8 cellular contexts compared by ENCODE assay signal in genomic region chr13:28493740-28494536, GRCh38. TPM values are rescaled to one million over a fixed set of nuclear protein-coding genes. Genes with fewer than 3 reads are reported as not detected.
A peak's percentile ranks its signal among the peaks of the same experiment; 100 is the strongest.
DNase-seq lines count a peak whose midpoint lies in the region; ATAC-seq and TF ChIP-seq lines count a peak whose summit lies in the region.

No MANE protein-coding gene starts in this region.

- no peaks in the 10 kb centered on the region for H3K9me3 ChIP-seq in HAP-1

- DNase-seq in AG08396 (ENCODE audit: low spot score) (peak; percentile 46), HAP-1 (ENCODE audit: low spot score in 2 of 2) (peak in 1 of 2 experiments; percentile 33), choroid plexus epithelial cell (ENCODE audit: low read depth) (no peak), nucleus accumbens (lab: John Stamatoyannopoulos, UW) (no peak), NCI-H146 treated with DMSO at 0.1 percent for 48 hours (lab: John Stamatoyannopoulos, UW; ENCODE audit: unreplicated experiment) (no peak)
- peak in 1 of 10 donors; percentile 11 for DNase-seq in naive thymus-derived CD8-positive, alpha-beta T cell

- peak overlapping the region; percentile 40 for H3K4me3 ChIP-seq in HAP-1
- H3K4me3 ChIP-seq in choroid plexus epithelial cell (ENCODE audit: low read depth, low read length) = peak overlapping the region; percentile 49

- no peaks in the 10 kb centered on the region for H3K36me3 ChIP-seq in HAP-1 (replicated peaks)

- TF ChIP-seq CTCF in choroid plexus epithelial cell (conservative IDR thresholded peaks at IDR 0.05; ENCODE audit: low read depth, low read length) = no peak

- in situ Hi-C loops in HAP-1 (cut with MboI; ENCODE audit: low sequenced_read_pairs) = no loop called here

- peak overlapping the region; percentile 51 to 84 (median 74) for H3K4me3 Mint-ChIP-seq in naive thymus-derived CD8-positive, alpha-beta T cell

- peaks cover 12 to 45% (median 33%) of the 10 kb centered on the region in 4 donors for H3K4me1 Mint-ChIP-seq in naive thymus-derived CD8-positive, alpha-beta T cell

- no peaks in the 10 kb centered on the region for H3K36me3 Mint-ChIP-seq in naive thymus-derived CD8-positive, alpha-beta T cell

- POLR2A ChIA-PET in naive thymus-derived CD8-positive, alpha-beta T cell (lab: Charles Lee) = no interaction called here

- H3K9me3 Mint-ChIP-seq in naive thymus-derived CD8-positive, alpha-beta T cell = no peaks in the 10 kb centered on the region

- H3K27me3 ChIP-seq in HAP-1 (ENCODE audit: low read depth) = peaks cover 22% of the 10 kb centered on the region

- peaks cover 8 to 45% (median 21%) of the 10 kb centered on the region in 5 donors for H3K27me3 Mint-ChIP-seq in naive thymus-derived CD8-positive, alpha-beta T cell

- peak in 1 of 2 donors; percentile 4 for ATAC-seq in naive thymus-derived CD8-positive, alpha-beta T cell
- no peak for ATAC-seq in HG03565 (IDR thresholded peaks at IDR 0.05; ENCODE audit: unreplicated experiment)
- no peak for ATAC-seq in GM18861 (IDR thresholded peaks at IDR 0.05; ENCODE audit: unreplicated experiment)

- H3K4me1 ChIP-seq in HAP-1 = no peaks in the 10 kb centered on the region

- H3K27ac Mint-ChIP-seq in naive thymus-derived CD8-positive, alpha-beta T cell = peak overlapping the region in 5 of 10 donors; percentile 24 to 66 (median 41)

RNA-seq across cellular contexts. Expression of gene FLT1, which starts 1.0 kb away (rescaled TPM):
- 1 to 10 TPM; 1.3 TPM for total RNA-seq in naive thymus-derived CD8-positive, alpha-beta T cell
- polyA plus RNA-seq in naive thymus-derived CD8-positive, alpha-beta T cell = 1 to 10 TPM in 2 of 3 donors, under 1 TPM in 1; 0.97 to 2.4 (median 2.0) TPM
